Comparison of ENCODE assay signal across 9 cellular contexts in genomic region chr3:142725352-142725739, GRCh38. TPM values are rescaled to one million over a fixed set of nuclear protein-coding genes. Genes with fewer than 3 reads are reported as not detected.
DNase-seq lines count a peak whose midpoint lies in the region; ATAC-seq and TF ChIP-seq lines count a peak whose summit lies in the region.
"Had no signal": no experiment of that assay in that cellular context is flagged by ENCODE, and none has a peak within 500 bp of the region (broad histone marks: within the 10 kb centered on the region; RNA-seq: fewer than 3 reads in every experiment).

No MANE protein-coding gene starts in this region.

- H3K79me2 ChIP-seq in GM23338 (replicated peaks; ENCODE audit: insufficient read depth), result peaks cover 37% of the 10 kb centered on the region

- no peak for TF ChIP-seq POLR2A in gastrocnemius medialis (IDR thresholded peaks at IDR 0.05)
- no peak for TF ChIP-seq POLR2A in GM18505 (IDR thresholded peaks at IDR 0.05; ENCODE audit: borderline replicate concordance, extremely low read depth, insufficient read depth, insufficient read length)

- H3K27ac ChIP-seq in GM23338 (ENCODE audit: low read depth) (peak overlapping the region; percentile 94; the same call in 1 of the 2 replicates), VCaP (peak overlapping the region; percentile 80), gastrocnemius medialis (no peak overlapping the region)

- no peaks in the 10 kb centered on the region; the same call in 2 of the 3 replicates for H3K36me3 Mint-ChIP-seq in GM23338 (ENCODE audit: low read depth)

- H3K27ac Mint-ChIP-seq in GM23338, result no peak overlapping the region; the same call in 1 of the 2 replicates

- H3K4me2 ChIP-seq in GM23338, result peak overlapping the region; percentile 94

- H3F3A ChIP-seq in GM23338 (replicated peaks; ENCODE audit: low read depth), result no peaks in the 10 kb centered on the region

- intact Hi-C loops in gastrocnemius medialis (cut with DNase I; ENCODE audit: low total_unique reads) (no loop called here), sciatic nerve (cut with DNase I) (no loop called here)

- H3K4me1 ChIP-seq in GM23338 (ENCODE audit: insufficient read depth), result peaks cover 19% of the 10 kb centered on the region
- peaks cover 2 to 6% of the 10 kb centered on the region in 2 donors for H3K4me1 ChIP-seq in gastrocnemius medialis
- H3K4me1 ChIP-seq: prostate gland had no signal

- no peaks in the 10 kb centered on the region for H3K36me3 ChIP-seq in GM23338 (ENCODE audit: insufficient read depth)
- H3K36me3 ChIP-seq in gastrocnemius medialis, result no peaks in the 10 kb centered on the region
- H3K36me3 ChIP-seq: prostate gland had no signal

- H3K9me3 ChIP-seq in gastrocnemius medialis, result peaks cover 0 to 3% (median 0%) of the 10 kb centered on the region in 3 donors
- H3K9me3 ChIP-seq: prostate gland had no signal

- H3K27me3 ChIP-seq in GM23338 (ENCODE audit: insufficient read depth) (no peaks in the 10 kb centered on the region), gastrocnemius medialis (peaks cover 0 to 24% (median 7%) of the 10 kb centered on the region in 3 donors)

- in situ Hi-C loops in gastrocnemius medialis (cut with MboI; ENCODE audit: low sequenced_read_pairs in 4 of 4), result no loop called here

- H3K4me3 Mint-ChIP-seq in GM23338, result peak overlapping the region; percentile 84

- ATAC-seq in GM23338 (no peak), gastrocnemius medialis (no peak), sciatic nerve (no peak), GM18505 (IDR thresholded peaks at IDR 0.05; ENCODE audit: unreplicated experiment) (no peak)

- no peak for TF ChIP-seq CTCF in GM23338 (conservative IDR thresholded peaks at IDR 0.05; ENCODE audit: low read depth in 2 of 2)
- no peak for TF ChIP-seq CTCF in VCaP (conservative IDR thresholded peaks at IDR 0.05)
- TF ChIP-seq CTCF in foreskin fibroblast (IDR thresholded peaks at IDR 0.05; ENCODE audit: low read depth, low read length), result no peak
- TF ChIP-seq CTCF in gastrocnemius medialis (IDR thresholded peaks at IDR 0.05 in 4 of 5, conservative IDR thresholded peaks at IDR 0.05 in 1 of 5), result no peak

- H3K4me1 Mint-ChIP-seq in GM23338, result peaks cover 22% of the 10 kb centered on the region

- no peaks in the 10 kb centered on the region; the same call in 2 of the 3 replicates for H3K9me3 Mint-ChIP-seq in GM23338

- H3K9me2 ChIP-seq in GM23338 (ENCODE audit: insufficient read depth), result no peaks in the 10 kb centered on the region

- H3K27me3 Mint-ChIP-seq in GM23338 (ENCODE audit: insufficient read depth, low read depth, poor library complexity), result peaks cover 3% of the 10 kb centered on the region

- DNase-seq in GM23338 (ENCODE audit: low spot score) (no peak), foreskin fibroblast (no peak), gastrocnemius medialis (no peak), HCEC 1CT (no peak), sciatic nerve (ENCODE audit: low spot score) (no peak)
- DNase-seq in stimulated activated CD4-positive, alpha-beta T cell treated with anti-CD3 and anti-CD28 coated beads, Interleukin-4, amount 100 ng/mL, for 24 hours, result no peak

- H3K4me3 ChIP-seq in GM23338 (peak overlapping the region; percentile 85), foreskin fibroblast (ENCODE audit: low read depth in 1 of 2, low read length in 2 of 2) (peak overlapping the region; percentile 89 to 99), gastrocnemius medialis (peak overlapping the region; percentile 66 to 71 (median 68))

- 0 out of 2 replicates have a peak, but pooled peaks cover 3% of the 10 kb centered on the region for H4K20me1 ChIP-seq in GM23338 (replicated peaks; ENCODE audit: insufficient read depth)

- peak overlapping the region; percentile 84; the same call in 1 of the 2 replicates for H2AFZ ChIP-seq in GM23338

TF ChIP-seq in GM23338, 12 proteins besides CTCF, POLR2A, EP300 and RAD21 (continues in another document):
- TF ChIP-seq REST (IDR thresholded peaks at IDR 0.05; ENCODE audit: unreplicated experiment) (no peak), NANOG (IDR thresholded peaks at IDR 0.05; ENCODE audit: borderline replicate concordance) (no peak), CREB1 (CRISPR knock-in tag; IDR thresholded peaks at IDR 0.05; ENCODE audit: low read depth) (no peak), JUNB (IDR thresholded peaks at IDR 0.05; ENCODE audit: unreplicated experiment) (no peak), EZH2phosphoT487 (IDR thresholded peaks at IDR 0.05; ENCODE audit: unreplicated experiment) (no peak), ZNF114 (CRISPR knock-in tag; IDR thresholded peaks at IDR 0.05) (no peak), POLR2AphosphoS5 (IDR thresholded peaks at IDR 0.05; ENCODE audit: low read depth) (no peak)

RNA-seq across cellular contexts. Expression of gene TRPC1, which starts 1.5 kb away (rescaled TPM):
- total RNA-seq in GM23338 (2014; rRNA removed; shearing (Covaris generic)), result 36.6 and 51.7 TPM in 2 replicates
- 7.0 and 7.3 TPM in 2 replicates for polyA plus RNA-seq in GM23338 (2016; fragmentation: Nextera tagmentation; extraction: Ambion mirVana)
- total RNA-seq in gastrocnemius medialis (1 to 10 TPM in 2 of 4 donors, under 1 TPM in 2; 0.75 to 1.7 (median 1.1) TPM), sciatic nerve (30.4 TPM)

Comparison
In these comparisons a context has a peak if more than half of its experiments do, and no peak if none do; other contexts are left out.
1. H3K27ac ChIP-seq: peak in GM23338 (single experiment) and VCaP (single experiment); none in gastrocnemius medialis (0 of 4).
2. RNA of gene TRPC1, which starts 1.5 kb away (total RNA-seq): 36.6 to 51.7 TPM in GM23338 and 30.4 TPM in sciatic nerve (single experiment); 0.75 to 1.7 TPM in gastrocnemius medialis; every median in the first group is over 10 times any median in the second.
3. Peak in every context shown above with its lines, with median percentiles within 50 percentile points of each other: H3K4me3 ChIP-seq.